In the genomic region with DNA sequence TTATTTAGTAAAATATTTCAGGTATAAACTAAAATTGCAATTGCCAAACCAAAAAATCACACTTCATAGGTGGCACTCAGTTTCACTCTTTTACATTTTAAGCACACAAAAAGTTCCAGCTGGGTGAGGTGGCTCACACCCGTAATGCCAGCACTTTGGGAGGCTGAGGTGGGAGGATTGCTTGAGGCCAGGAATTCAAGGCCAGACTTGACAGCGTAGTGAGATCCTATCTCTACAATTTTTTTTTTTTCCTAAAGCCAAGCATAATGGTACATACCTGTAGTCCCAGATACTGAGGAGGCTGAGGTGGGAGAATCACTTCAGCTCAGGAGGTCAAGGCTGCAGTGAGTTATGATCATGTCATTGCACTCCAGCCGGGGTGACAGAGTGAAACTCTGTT, we compare ENCODE assay signal across 18 cellular contexts. TPM values are rescaled to one million over a fixed set of nuclear protein-coding genes. Genes with fewer than 3 reads are reported as not detected.
DNase-seq lines count a peak whose midpoint lies in the region; ATAC-seq and TF ChIP-seq lines count a peak whose summit lies in the region.
"Had no signal": no experiment of that assay in that cellular context is flagged by ENCODE, and none has a peak within 500 bp of the region (broad histone marks: within the 10 kb centered on the region; RNA-seq: fewer than 3 reads in every experiment).

No MANE protein-coding gene starts in this region.

- TF ChIP-seq CTCF in WTC11 (IDR thresholded peaks at IDR 0.05), result no peak
- no peak for TF ChIP-seq CTCF in coronary artery (IDR thresholded peaks at IDR 0.05)

- H3K9me3 Mint-ChIP-seq in WTC11, result peaks cover 8% of the 10 kb centered on the region
- H3K9me3 Mint-ChIP-seq: CD4-positive, alpha-beta memory T cell; CD4-positive, CD25-positive, alpha-beta regulatory T cell; CD8-positive, alpha-beta memory T cell had no signal

- no peak overlapping the region for H3K18ac ChIP-seq in trophoblast cell (ENCODE audit: low read length)

- no peak overlapping the region for H3K4me3 Mint-ChIP-seq in WTC11
- H3K4me3 Mint-ChIP-seq: CD4-positive, alpha-beta memory T cell; CD4-positive, CD25-positive, alpha-beta regulatory T cell; CD8-positive, alpha-beta memory T cell had no signal

- no peaks in the 10 kb centered on the region for H3K27me3 Mint-ChIP-seq in WTC11 (ENCODE audit: low read depth)

- H3K4me3 ChIP-seq in coronary artery, result no peak overlapping the region
- H3K4me3 ChIP-seq in trophoblast cell (ENCODE audit: low read depth, low read length), result no peak overlapping the region
- H3K4me3 ChIP-seq: BLaER1 had no signal

- H3K4me2 ChIP-seq in trophoblast cell (ENCODE audit: low read length), result no peak overlapping the region

- no peak overlapping the region for H2AK5ac ChIP-seq in trophoblast cell (ENCODE audit: low read length)

- no peak overlapping the region for H3K9ac ChIP-seq in trophoblast cell (ENCODE audit: low read length)
- H3K9ac ChIP-seq: BLaER1 had no signal

- DNase-seq in WTC11 (ENCODE audit: low spot score) (no peak), coronary artery (ENCODE audit: low spot score) (peak; percentile 38), trophoblast cell (peak; percentile 62 to 81), HEK293T (ENCODE audit: extremely low spot score) (no peak), COLO829 (ENCODE audit: low spot score) (no peak)
- DNase-seq: 8988T; ACHN; BE2C; C1 segment of cervical spinal cord; Caco-2; Calu3; CD4-positive, alpha-beta memory T cell; CD4-positive, CD25-positive, alpha-beta regulatory T cell; CD8-positive, alpha-beta memory T cell; DMS79 treated with DMSO at 0.1 percent for 48 hours; GF-D8 had no signal

- H3K23ac ChIP-seq in trophoblast cell (ENCODE audit: low read length), result no peak overlapping the region

- H3K27ac Mint-ChIP-seq in WTC11, result no peak overlapping the region
- H3K27ac Mint-ChIP-seq: CD14-positive monocyte; CD4-positive, alpha-beta memory T cell; CD4-positive, CD25-positive, alpha-beta regulatory T cell had no signal

- no peaks in the 10 kb centered on the region for H3K9me3 ChIP-seq in trophoblast cell (ENCODE audit: insufficient read depth, low read depth, low read length)
- H3K9me3 ChIP-seq: BE2C, Caco-2 had no signal

- H3K79me2 ChIP-seq in trophoblast cell (ENCODE audit: control insufficient read depth, insufficient read depth, low read length, poor library complexity), result no peaks in the 10 kb centered on the region

- H3K4me1 Mint-ChIP-seq in WTC11, result peaks cover 14% of the 10 kb centered on the region
- H3K4me1 Mint-ChIP-seq: CD4-positive, alpha-beta memory T cell had no signal

- H2BK5ac ChIP-seq in trophoblast cell (ENCODE audit: low read depth, low read length, poor library complexity), result no peak overlapping the region

- H3K79me1 ChIP-seq in trophoblast cell (ENCODE audit: low read length), result peaks cover 8% of the 10 kb centered on the region

- no peak for ATAC-seq in WTC11

- H2AFZ ChIP-seq in trophoblast cell (ENCODE audit: insufficient read depth, low read length, poor library complexity), result no peak overlapping the region

- H3K36me3 Mint-ChIP-seq in WTC11, result no peaks in the 10 kb centered on the region
- H3K36me3 Mint-ChIP-seq: CD14-positive monocyte; CD4-positive, alpha-beta memory T cell; CD4-positive, CD25-positive, alpha-beta regulatory T cell; CD8-positive, alpha-beta memory T cell had no signal

- H2BK12ac ChIP-seq in trophoblast cell (ENCODE audit: low read length), result no peak overlapping the region

- no peak overlapping the region for H4K91ac ChIP-seq in trophoblast cell (ENCODE audit: low read depth, low read length)

- H3K27me3 ChIP-seq in trophoblast cell (ENCODE audit: insufficient read depth, low read length), result no peaks in the 10 kb centered on the region
- H3K27me3 ChIP-seq: BE2C, BLaER1 had no signal

- no peak overlapping the region for H4K8ac ChIP-seq in trophoblast cell (ENCODE audit: low read depth, low read length)

- no peak overlapping the region for H3K4ac ChIP-seq in trophoblast cell (ENCODE audit: low read depth, low read length)

- no peak overlapping the region for H4K12ac ChIP-seq in trophoblast cell (ENCODE audit: low read depth, low read length)

- H3K14ac ChIP-seq in trophoblast cell (ENCODE audit: low read length), result no peak overlapping the region

- H3K27ac ChIP-seq in coronary artery (no peak overlapping the region), trophoblast cell (ENCODE audit: low read depth, low read length) (no peak overlapping the region)
- H3K27ac ChIP-seq: BLaER1 had no signal

- H2BK120ac ChIP-seq in trophoblast cell (ENCODE audit: insufficient read depth, low read length, poor library complexity), result no peak overlapping the region

- CTCF ChIA-PET in WTC11 (lab: Charles Lee), result no interaction called here
- CTCF ChIA-PET in HEK293T (lab: Yijun Ruan, JAX), result no interaction called here

- H3K4me1 ChIP-seq in trophoblast cell (ENCODE audit: control insufficient read depth in 1 of 2, insufficient read depth in 2 of 2, low read length in 2 of 2), result peaks cover 3 to 8% of the 10 kb centered on the region in 2 experiments
- H3K4me1 ChIP-seq: BE2C, Caco-2 had no signal

- H3K36me3 ChIP-seq in trophoblast cell (ENCODE audit: control insufficient read depth in 1 of 2, insufficient read depth in 2 of 2, low read length in 2 of 2), result no peaks in the 10 kb centered on the region
- H3K36me3 ChIP-seq: BE2C, BLaER1 had no signal

- no CpG with 5 or more reads among the region's 3 CpGs for WGBS in trophoblast cell (ENCODE audit: extremely low coverage, insufficient coverage, insufficient read length)

- POLR2A ChIA-PET in WTC11 (lab: Charles Lee) (interaction anchor here (0.7 kb wide), 1 partner anchor 372 kb away, joined by 3 read pairs; no protein-coding TSS in a partner anchor), HEK293T (lab: Yijun Ruan, JAX) (interaction anchor here (0.6 kb wide), 1 partner anchor 9 kb away, joined by 4 read pairs; no protein-coding TSS in a partner anchor)

TF ChIP-seq in WTC11, 78 proteins besides CTCF, POLR2A, EP300 and RAD21:
- no peak for TF ChIP-seq ZNF423 (CRISPR knock-in tag; IDR thresholded peaks at IDR 0.05)
- 0 out of 2 replicates have a peak, but pooled peaks have one; percentile 14 for TF ChIP-seq HMGA2 (CRISPR knock-in tag; IDR thresholded peaks at IDR 0.05)

TF ChIP-seq in HEK293T, 16 proteins besides CTCF, POLR2A, EP300 and RAD21:
- TF ChIP-seq ZNF384 (IDR thresholded peaks at IDR 0.05) (no peak), FOXA1 (IDR thresholded peaks at IDR 0.05) (no peak), SP1 (IDR thresholded peaks at IDR 0.05) (no peak), L3MBTL2 (conservative IDR thresholded peaks at IDR 0.05) (no peak), SUZ12 (IDR thresholded peaks at IDR 0.05) (no peak), CTBP1 (IDR thresholded peaks at IDR 0.05; ENCODE audit: borderline replicate concordance) (no peak), TARDBP (IDR thresholded peaks at IDR 0.05) (no peak), LEF1 (IDR thresholded peaks at IDR 0.05; ENCODE audit: borderline replicate concordance) (no peak), PKNOX1 (IDR thresholded peaks at IDR 0.05) (no peak), FOXK2 (IDR thresholded peaks at IDR 0.05) (no peak), BHLHE40 (IDR thresholded peaks at IDR 0.05; ENCODE audit: borderline replicate concordance) (no peak), ARNT (IDR thresholded peaks at IDR 0.05) (no peak), NFRKB (IDR thresholded peaks at IDR 0.05) (no peak), ELF4 (IDR thresholded peaks at IDR 0.05) (no peak), HDGF (IDR thresholded peaks at IDR 0.05; ENCODE audit: borderline replicate concordance) (no peak), FOXM1 (IDR thresholded peaks at IDR 0.05; ENCODE audit: borderline replicate concordance) (no peak)

RNA-seq across cellular contexts. Expression of gene SLC46A3, which starts 20.6 kb away (rescaled TPM):
- 0.39 to 0.79 TPM (median 0.55 TPM) in 3 replicates for total RNA-seq in WTC11 (2021)
- polyA plus RNA-seq in trophoblast cell (2013), result 1.4 and 1.5 TPM in 2 replicates

Comparison
In these comparisons a context has a peak if more than half of its experiments do, and no peak if none do; other contexts are left out.
1. DNase-seq: peak in coronary artery (single experiment) and trophoblast cell (2 of 2); none in WTC11 (single experiment), HEK293T (single experiment) and COLO829 (single experiment).